4 cellular contexts compared by ENCODE assay signal in genomic region chr9:28976250-28976649, GRCh38.
TF ChIP-seq lines count a peak whose summit lies in the region.

No MANE protein-coding gene starts in this region.

TF ChIP-seq in SK-N-SH treated with all-trans-retinoic acid at 6 μM for 48 hours, 23 proteins besides CTCF, POLR2A, EP300 and RAD21:
- peak; percentile 62; the same call in 1 of the 2 replicates for TF ChIP-seq ZNF8 (CRISPR knock-in tag; IDR thresholded peaks at IDR 0.05)
- TF ChIP-seq ZC3H10 (CRISPR knock-in tag; IDR thresholded peaks at IDR 0.05), result no peak
- no peak for TF ChIP-seq ARNTL (CRISPR knock-in tag; IDR thresholded peaks at IDR 0.05; ENCODE audit: borderline replicate concordance, low read depth)
- TF ChIP-seq BACH2 (CRISPR knock-in tag; IDR thresholded peaks at IDR 0.05; ENCODE audit: borderline replicate concordance), result no peak
- no peak for TF ChIP-seq PPARA (CRISPR knock-in tag; IDR thresholded peaks at IDR 0.05; ENCODE audit: borderline replicate concordance)

TF ChIP-seq in SK-N-SH, 30 proteins besides CTCF, POLR2A, EP300 and RAD21:
- TF ChIP-seq JUND (IDR thresholded peaks at IDR 0.05), result no peak
- TF ChIP-seq, protein P1, sequence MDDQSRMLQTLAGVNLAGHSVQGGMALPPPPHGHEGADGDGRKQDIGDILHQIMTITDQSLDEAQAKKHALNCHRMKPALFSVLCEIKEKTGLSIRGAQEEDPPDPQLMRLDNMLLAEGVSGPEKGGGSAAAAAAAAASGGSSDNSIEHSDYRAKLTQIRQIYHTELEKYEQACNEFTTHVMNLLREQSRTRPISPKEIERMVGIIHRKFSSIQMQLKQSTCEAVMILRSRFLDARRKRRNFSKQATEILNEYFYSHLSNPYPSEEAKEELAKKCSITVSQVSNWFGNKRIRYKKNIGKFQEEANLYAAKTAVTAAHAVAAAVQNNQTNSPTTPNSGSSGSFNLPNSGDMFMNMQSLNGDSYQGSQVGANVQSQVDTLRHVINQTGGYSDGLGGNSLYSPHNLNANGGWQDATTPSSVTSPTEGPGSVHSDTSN (IDR thresholded peaks at IDR 0.05), result no peak
- TF ChIP-seq TAF1 (IDR thresholded peaks at IDR 0.05; ENCODE audit: borderline replicate concordance, low read depth, low read length), result no peak
- TF ChIP-seq, protein P2, sequence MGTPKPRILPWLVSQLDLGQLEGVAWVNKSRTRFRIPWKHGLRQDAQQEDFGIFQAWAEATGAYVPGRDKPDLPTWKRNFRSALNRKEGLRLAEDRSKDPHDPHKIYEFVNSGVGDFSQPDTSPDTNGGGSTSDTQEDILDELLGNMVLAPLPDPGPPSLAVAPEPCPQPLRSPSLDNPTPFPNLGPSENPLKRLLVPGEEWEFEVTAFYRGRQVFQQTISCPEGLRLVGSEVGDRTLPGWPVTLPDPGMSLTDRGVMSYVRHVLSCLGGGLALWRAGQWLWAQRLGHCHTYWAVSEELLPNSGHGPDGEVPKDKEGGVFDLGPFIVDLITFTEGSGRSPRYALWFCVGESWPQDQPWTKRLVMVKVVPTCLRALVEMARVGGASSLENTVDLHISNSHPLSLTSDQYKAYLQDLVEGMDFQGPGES (IDR thresholded peaks at IDR 0.05; ENCODE audit: low read depth, low read length), result no peak
- TF ChIP-seq, protein P3, sequence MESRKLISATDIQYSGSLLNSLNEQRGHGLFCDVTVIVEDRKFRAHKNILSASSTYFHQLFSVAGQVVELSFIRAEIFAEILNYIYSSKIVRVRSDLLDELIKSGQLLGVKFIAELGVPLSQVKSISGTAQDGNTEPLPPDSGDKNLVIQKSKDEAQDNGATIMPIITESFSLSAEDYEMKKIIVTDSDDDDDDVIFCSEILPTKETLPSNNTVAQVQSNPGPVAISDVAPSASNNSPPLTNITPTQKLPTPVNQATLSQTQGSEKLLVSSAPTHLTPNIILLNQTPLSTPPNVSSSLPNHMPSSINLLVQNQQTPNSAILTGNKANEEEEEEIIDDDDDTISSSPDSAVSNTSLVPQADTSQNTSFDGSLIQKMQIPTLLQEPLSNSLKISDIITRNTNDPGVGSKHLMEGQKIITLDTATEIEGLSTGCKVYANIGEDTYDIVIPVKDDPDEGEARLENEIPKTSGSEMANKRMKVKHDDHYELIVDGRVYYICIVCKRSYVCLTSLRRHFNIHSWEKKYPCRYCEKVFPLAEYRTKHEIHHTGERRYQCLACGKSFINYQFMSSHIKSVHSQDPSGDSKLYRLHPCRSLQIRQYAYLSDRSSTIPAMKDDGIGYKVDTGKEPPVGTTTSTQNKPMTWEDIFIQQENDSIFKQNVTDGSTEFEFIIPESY (IDR thresholded peaks at IDR 0.05; ENCODE audit: borderline replicate concordance, low read depth), result no peak
- TF ChIP-seq MAX (IDR thresholded peaks at IDR 0.05; ENCODE audit: low read depth), result no peak
- TF ChIP-seq FOXJ3 (CRISPR knock-in tag; IDR thresholded peaks at IDR 0.05), result no peak
- no peak for TF ChIP-seq GATA2 (CRISPR knock-in tag; IDR thresholded peaks at IDR 0.05)
- TF ChIP-seq ELF1 (IDR thresholded peaks at IDR 0.05), result no peak

TF ChIP-seq in IMR-90, 13 proteins besides CTCF, POLR2A, EP300 and RAD21:
- TF ChIP-seq NFE2L2 (IDR thresholded peaks at IDR 0.05; ENCODE audit: low read depth, low read length), result no peak
- TF ChIP-seq CHD1 (IDR thresholded peaks at IDR 0.05; ENCODE audit: low read depth, low read length), result no peak
- TF ChIP-seq RCOR1 (IDR thresholded peaks at IDR 0.05; ENCODE audit: insufficient replicate concordance, low read length), result no peak
- no peak for TF ChIP-seq MAZ (IDR thresholded peaks at IDR 0.05; ENCODE audit: borderline replicate concordance, low read depth, low read length)
- TF ChIP-seq CEBPB (IDR thresholded peaks at IDR 0.05; ENCODE audit: low read depth, low read length), result peak; percentile 58
- TF ChIP-seq SMC3 (IDR thresholded peaks at IDR 0.05; ENCODE audit: low read depth, low read length), result no peak

TF ChIP-seq in H1, 55 proteins besides CTCF, POLR2A, EP300 and RAD21:
- TF ChIP-seq KDM1A (IDR thresholded peaks at IDR 0.05; ENCODE audit: borderline replicate concordance, low read length), result no peak
- no peak for TF ChIP-seq KDM4A (IDR thresholded peaks at IDR 0.05; ENCODE audit: low read depth, low read length, severe bottlenecking)
- TF ChIP-seq CHD1 (IDR thresholded peaks at IDR 0.05; ENCODE audit: low read depth, low read length), result no peak
- TF ChIP-seq, protein P4, sequence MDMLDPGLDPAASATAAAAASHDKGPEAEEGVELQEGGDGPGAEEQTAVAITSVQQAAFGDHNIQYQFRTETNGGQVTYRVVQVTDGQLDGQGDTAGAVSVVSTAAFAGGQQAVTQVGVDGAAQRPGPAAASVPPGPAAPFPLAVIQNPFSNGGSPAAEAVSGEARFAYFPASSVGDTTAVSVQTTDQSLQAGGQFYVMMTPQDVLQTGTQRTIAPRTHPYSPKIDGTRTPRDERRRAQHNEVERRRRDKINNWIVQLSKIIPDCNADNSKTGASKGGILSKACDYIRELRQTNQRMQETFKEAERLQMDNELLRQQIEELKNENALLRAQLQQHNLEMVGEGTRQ (IDR thresholded peaks at IDR 0.05; ENCODE audit: low read length), result no peak
- TF ChIP-seq CTBP2 (IDR thresholded peaks at IDR 0.05; ENCODE audit: borderline replicate concordance, insufficient read depth, insufficient read length, low read length), result no peak
- TF ChIP-seq, protein P5, sequence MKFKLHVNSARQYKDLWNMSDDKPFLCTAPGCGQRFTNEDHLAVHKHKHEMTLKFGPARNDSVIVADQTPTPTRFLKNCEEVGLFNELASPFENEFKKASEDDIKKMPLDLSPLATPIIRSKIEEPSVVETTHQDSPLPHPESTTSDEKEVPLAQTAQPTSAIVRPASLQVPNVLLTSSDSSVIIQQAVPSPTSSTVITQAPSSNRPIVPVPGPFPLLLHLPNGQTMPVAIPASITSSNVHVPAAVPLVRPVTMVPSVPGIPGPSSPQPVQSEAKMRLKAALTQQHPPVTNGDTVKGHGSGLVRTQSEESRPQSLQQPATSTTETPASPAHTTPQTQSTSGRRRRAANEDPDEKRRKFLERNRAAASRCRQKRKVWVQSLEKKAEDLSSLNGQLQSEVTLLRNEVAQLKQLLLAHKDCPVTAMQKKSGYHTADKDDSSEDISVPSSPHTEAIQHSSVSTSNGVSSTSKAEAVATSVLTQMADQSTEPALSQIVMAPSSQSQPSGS (IDR thresholded peaks at IDR 0.05; ENCODE audit: low read length), result no peak
